In genomic region chr5:151023651-151024050, GRCh38 we compare ENCODE assay signal across 10 cellular contexts. TPM values are rescaled to one million over a fixed set of nuclear protein-coding genes. Genes with fewer than 3 reads are reported as not detected.
DNase-seq lines count a peak whose midpoint lies in the region; ATAC-seq, FAIRE-seq and TF ChIP-seq lines count a peak whose summit lies in the region.
"Had no signal": no experiment of that assay in that cellular context is flagged by ENCODE, and none has a peak within 500 bp of the region (broad histone marks: within the 10 kb centered on the region; RNA-seq: fewer than 3 reads in every experiment).

No MANE protein-coding gene starts in this region.

- H3K9me3 ChIP-seq in prostate gland, result no peaks in the 10 kb centered on the region
- no peaks in the 10 kb centered on the region for H3K9me3 ChIP-seq in neural progenitor cell (ENCODE audit: low read depth)

- FAIRE-seq in RCC 7860 (lab: Jason Lieb, UNC), result no peak

- H3K27me3 ChIP-seq in prostate gland (replicated peaks; ENCODE audit: insufficient read depth), result no peaks in the 10 kb centered on the region
- peaks cover 29% of the 10 kb centered on the region for H3K27me3 ChIP-seq in neural progenitor cell

- no peak overlapping the region for H2AFZ ChIP-seq in neural progenitor cell (replicated peaks)

- no peak overlapping the region for H3K4me2 ChIP-seq in neural progenitor cell

- H3K36me3 ChIP-seq in prostate gland (peaks cover 0 to 2% of the 10 kb centered on the region in 2 donors), neural progenitor cell (no peaks in the 10 kb centered on the region)

- H3K79me2 ChIP-seq in neural progenitor cell (ENCODE audit: low read depth), result no peaks in the 10 kb centered on the region

- TF ChIP-seq CTCF in prostate gland (IDR thresholded peaks at IDR 0.05) (no peak), neural progenitor cell (IDR thresholded peaks at IDR 0.05) (no peak)

- peaks cover 46% of the 10 kb centered on the region for H3K4me1 Mint-ChIP-seq in activated T-helper 17 cell treated with anti-CD3 and anti-CD28 coated beads, Interleukin-2, amount 50 U/mL, for 72 hours
- H3K4me1 Mint-ChIP-seq in neural progenitor cell, result peaks cover 4% of the 10 kb centered on the region

- no peak overlapping the region for H3K4me3 Mint-ChIP-seq in activated T-helper 17 cell treated with anti-CD3 and anti-CD28 coated beads, Interleukin-2, amount 50 U/mL, for 72 hours
- H3K4me3 Mint-ChIP-seq in neural progenitor cell, result no peak overlapping the region

- H3K4me3 ChIP-seq in prostate gland (no peak overlapping the region), neural progenitor cell (no peak overlapping the region)

- 46% methylated on average over 8 of the region's 8 CpGs for WGBS in prostate gland

- TF ChIP-seq POLR2A in prostate gland (IDR thresholded peaks at IDR 0.05), result no peak

- no peaks in the 10 kb centered on the region for H4K20me1 ChIP-seq in neural progenitor cell (ENCODE audit: low read depth)

- H3F3A ChIP-seq in neural progenitor cell (ENCODE audit: low read depth), result no peaks in the 10 kb centered on the region

- peaks cover 55% of the 10 kb centered on the region for H3K36me3 Mint-ChIP-seq in activated T-helper 17 cell treated with anti-CD3 and anti-CD28 coated beads, Interleukin-2, amount 50 U/mL, for 72 hours (ENCODE audit: low read depth)
- peaks cover 3% of the 10 kb centered on the region for H3K36me3 Mint-ChIP-seq in neural progenitor cell

- H3K27ac Mint-ChIP-seq in activated T-helper 17 cell treated with anti-CD3 and anti-CD28 coated beads, Interleukin-2, amount 50 U/mL, for 72 hours, result peak overlapping the region; percentile 60
- H3K27ac Mint-ChIP-seq in neural progenitor cell, result no peak overlapping the region
- H3K27ac Mint-ChIP-seq: CD4-positive, CD25-positive, alpha-beta regulatory T cell had no signal

- no peak overlapping the region for H3K9ac ChIP-seq in neural progenitor cell

- H3K27ac ChIP-seq in prostate gland (peak overlapping the region; percentile 84 to 86), neural progenitor cell (no peak overlapping the region)

- ATAC-seq in activated T-helper 17 cell treated with anti-CD3 and anti-CD28 coated beads, Interleukin-2, amount 50 U/mL, for 72 hours (replicated peaks), result no peak
- ATAC-seq in Right ventricle myocardium inferior, result peak; percentile 13
- ATAC-seq in GM18868 (IDR thresholded peaks at IDR 0.05; ENCODE audit: unreplicated experiment), result no peak

- DNase-seq in Ammon's horn (ENCODE audit: low spot score) (peak; percentile 27), Right ventricle myocardium inferior (ENCODE audit: missing footprints) (peak; percentile 85), prostate gland (ENCODE audit: low spot score) (peak; percentile 75), amniotic stem cell (lab: John Stamatoyannopoulos, UW) (no peak), RCC 7860 (ENCODE audit: low spot score) (no peak), neural progenitor cell (ENCODE audit: low spot score) (no peak)
- DNase-seq: CD4-positive, CD25-positive, alpha-beta regulatory T cell; foreskin melanocyte had no signal

- intact Hi-C loops in Right ventricle myocardium inferior (cut with DNase I) (no loop called here), prostate gland (cut with DNase I) (loop anchor here (2.0 kb wide), 1 partner anchor 17 kb away; no protein-coding TSS in a partner anchor)

- H3K9me3 Mint-ChIP-seq in activated T-helper 17 cell treated with anti-CD3 and anti-CD28 coated beads, Interleukin-2, amount 50 U/mL, for 72 hours, result no peaks in the 10 kb centered on the region
- H3K9me3 Mint-ChIP-seq in neural progenitor cell, result no peaks in the 10 kb centered on the region
- H3K9me3 Mint-ChIP-seq: CD4-positive, CD25-positive, alpha-beta regulatory T cell had no signal

- no peaks in the 10 kb centered on the region for H3K27me3 Mint-ChIP-seq in activated T-helper 17 cell treated with anti-CD3 and anti-CD28 coated beads, Interleukin-2, amount 50 U/mL, for 72 hours
- H3K27me3 Mint-ChIP-seq in neural progenitor cell (ENCODE audit: insufficient read depth, low read depth), result peaks cover 4% of the 10 kb centered on the region

- H3K4me1 ChIP-seq in prostate gland (replicated peaks), result peaks cover 16% of the 10 kb centered on the region
- H3K4me1 ChIP-seq in neural progenitor cell, result no peaks in the 10 kb centered on the region

RNA-seq across cellular contexts. Expression of gene GPX3, which starts 3.3 kb away (rescaled TPM):
- not detected for total RNA-seq in activated T-helper 17 cell treated with anti-CD3 and anti-CD28 coated beads, Interleukin-2, amount 50 U/mL, for 72 hours
- total RNA-seq in Right ventricle myocardium inferior (627 TPM), prostate gland (100 to 1,000 TPM; 195 to 270 TPM), neural progenitor cell (ENCODE audit: low replicate concordance) (17.9 and 22.4 TPM in 2 replicates)

RNA-seq across cellular contexts. Expression of gene TNIP1, which starts 57.2 kb away (rescaled TPM):
- 100 to 1,000 TPM; 316 to 609 TPM for total RNA-seq in activated T-helper 17 cell treated with anti-CD3 and anti-CD28 coated beads, Interleukin-2, amount 50 U/mL, for 72 hours
- total RNA-seq in Right ventricle myocardium inferior (114 TPM), prostate gland (10 to 100 TPM; 61.9 to 81.6 TPM), neural progenitor cell (ENCODE audit: low replicate concordance) (33.5 and 49.7 TPM in 2 replicates)

Comparison
In these comparisons a context has a peak if more than half of its experiments do, and no peak if none do; other contexts are left out.
1. DNase-seq: peak in Ammon's horn (single experiment), Right ventricle myocardium inferior (single experiment) and prostate gland (single experiment); none in amniotic stem cell (single experiment), RCC 7860 (single experiment) and neural progenitor cell (single experiment).
2. RNA of gene GPX3, which starts 3.3 kb away (total RNA-seq): 627 TPM in Right ventricle myocardium inferior (single experiment), 195 to 270 TPM in prostate gland and 17.9 to 22.4 TPM in neural progenitor cell; not detected in activated T-helper 17 cell treated with anti-CD3 and anti-CD28 coated beads, Interleukin-2, amount 50 U/mL, for 72 hours; every median in the first group is over 10 times any median in the second.